1 cellular context compared by ENCODE assay signal in genomic region chr14:73786942-73787759, GRCh38.
TF ChIP-seq lines count a peak whose summit lies in the region.

No MANE protein-coding gene starts in this region.

TF ChIP-seq in GM12878, 131 proteins besides CTCF, POLR2A, EP300 and RAD21 (continued from another document):
- TF ChIP-seq RELB (IDR thresholded peaks at IDR 0.05; ENCODE audit: low read depth) (no peak), MYC (IDR thresholded peaks at IDR 0.05; ENCODE audit: insufficient read depth, insufficient read length, insufficient replicate concordance, low read length, severe bottlenecking) (no peak), EGR1 (IDR thresholded peaks at IDR 0.05; ENCODE audit: borderline replicate concordance in 1 of 2, low read depth in 2 of 2, low read length in 2 of 2) (no peak), MLLT1 (IDR thresholded peaks at IDR 0.05) (peak; percentile 72), MEF2B (IDR thresholded peaks at IDR 0.05; ENCODE audit: partially characterized antibody, poor library complexity, severe bottlenecking) (peak; percentile 34), CUX1 (IDR thresholded peaks at IDR 0.05; ENCODE audit: insufficient replicate concordance, low read depth, low read length) (no peak), RCOR1 (conservative IDR thresholded peaks at IDR 0.05; ENCODE audit: low read depth, low read length) (no peak), BCLAF1 (IDR thresholded peaks at IDR 0.05) (no peak), NFXL1 (IDR thresholded peaks at IDR 0.05; ENCODE audit: borderline replicate concordance) (0 out of 2 replicates have a peak, but pooled peaks have one; percentile 40), IKZF1 (conservative IDR thresholded peaks at IDR 0.05) (peak; percentile 71), USF2 (IDR thresholded peaks at IDR 0.05; ENCODE audit: borderline replicate concordance, low read depth, low read length) (no peak), SMAD5 (IDR thresholded peaks at IDR 0.05; ENCODE audit: low read depth) (no peak), RFX5 (IDR thresholded peaks at IDR 0.05; ENCODE audit: low read depth, low read length) (no peak), CREB1 (IDR thresholded peaks at IDR 0.05; ENCODE audit: low read depth) (0 out of 2 replicates have a peak, but pooled peaks have one; percentile 24), PBX3 (IDR thresholded peaks at IDR 0.05; ENCODE audit: insufficient replicate concordance, low read depth, low read length) (no peak), TCF12 (IDR thresholded peaks at IDR 0.05; ENCODE audit: low read depth, low read length) (0 out of 2 replicates have a peak, but pooled peaks have one; percentile 3), PML (IDR thresholded peaks at IDR 0.05; ENCODE audit: low read length) (no peak), ATF7 (IDR thresholded peaks at IDR 0.05; ENCODE audit: low read depth) (no peak), HSF1 (IDR thresholded peaks at IDR 0.05; ENCODE audit: low read depth, low read length) (no peak), SREBF1 (IDR thresholded peaks at IDR 0.05; ENCODE audit: low read length) (no peak), GATAD2B (conservative IDR thresholded peaks at IDR 0.05; ENCODE audit: low read depth) (peak; percentile 82; the same call in 1 of the 2 replicates), POLR2AphosphoS2 (IDR thresholded peaks at IDR 0.05; ENCODE audit: low read depth, low read length) (peak; percentile 63), NR2F1 (conservative IDR thresholded peaks at IDR 0.05) (peak; percentile 60; the same call in 1 of the 2 replicates), TBL1XR1 (IDR thresholded peaks at IDR 0.05; ENCODE audit: low read depth, low read length) (no peak), CHD2 (IDR thresholded peaks at IDR 0.05; ENCODE audit: borderline replicate concordance, low read depth, low read length) (peak; percentile 68; the same call in 1 of the 2 replicates), SIN3A (IDR thresholded peaks at IDR 0.05; ENCODE audit: low read depth, low read length) (0 out of 2 replicates have a peak, but pooled peaks have one; percentile 14), POLR2AphosphoS5 (IDR thresholded peaks at IDR 0.05; ENCODE audit: low read length) (peak; percentile 74), ZSCAN29 (IDR thresholded peaks at IDR 0.05) (no peak), CBX3 (IDR thresholded peaks at IDR 0.05; ENCODE audit: borderline replicate concordance, low read depth) (no peak), FOXM1 (IDR thresholded peaks at IDR 0.05; ENCODE audit: low read depth, low read length) (no peak), ZNF207 (IDR thresholded peaks at IDR 0.05; ENCODE audit: borderline replicate concordance) (no peak), CHD1 (IDR thresholded peaks at IDR 0.05; ENCODE audit: low read depth, low read length) (peak; percentile 51; the same call in 1 of the 2 replicates), SP1 (IDR thresholded peaks at IDR 0.05; ENCODE audit: low read depth, low read length) (no peak)
